In genomic region chr3:18402140-18402834, GRCh38 we compare ENCODE assay signal across 23 cellular contexts. TPM values are rescaled to one million over a fixed set of nuclear protein-coding genes. Genes with fewer than 3 reads are reported as not detected.
DNase-seq lines count a peak whose midpoint lies in the region; ATAC-seq and TF ChIP-seq lines count a peak whose summit lies in the region.
"Had no signal": no experiment of that assay in that cellular context is flagged by ENCODE, and none has a peak within 500 bp of the region (broad histone marks: within the 10 kb centered on the region; RNA-seq: fewer than 3 reads in every experiment).

No MANE protein-coding gene starts in this region.

- H3K36me3 Mint-ChIP-seq in activated T-cell treated with anti-CD3 and anti-CD28 coated beads, Interleukin-2, amount 50 U/mL, for 4 hours (ENCODE audit: insufficient read depth): peaks cover 53% of the 10 kb centered on the region
- peaks cover 82% of the 10 kb centered on the region for H3K36me3 Mint-ChIP-seq in activated CD4-positive, alpha-beta memory T cell treated with anti-CD3 and anti-CD28 coated beads, Interleukin-2, amount 10 ng/mL, durations not matched to agents 7 days and 5 days (ENCODE audit: low read depth)

- ATAC-seq in activated T-cell treated with anti-CD3 and anti-CD28 coated beads, Interleukin-2, amount 50 U/mL, for 4 hours: peak; percentile 8 to 16
- peak; percentile 35 for ATAC-seq in stimulated activated naive CD8-positive, alpha-beta T cell treated with anti-CD3 and anti-CD28 coated beads, Interleukin-15, amount 100 ng/mL, for 72 hours
- no peak for ATAC-seq in HG02852 (IDR thresholded peaks at IDR 0.05; ENCODE audit: unreplicated experiment)
- ATAC-seq: PC-3 had no signal

- no peaks in the 10 kb centered on the region for H3K27me3 Mint-ChIP-seq in activated T-cell treated with anti-CD3 and anti-CD28 coated beads, Interleukin-2, amount 50 U/mL, for 4 hours (ENCODE audit: low read depth)
- no peaks in the 10 kb centered on the region for H3K27me3 Mint-ChIP-seq in activated CD4-positive, alpha-beta memory T cell treated with anti-CD3 and anti-CD28 coated beads, Interleukin-2, amount 10 ng/mL, durations not matched to agents 7 days and 5 days
- no peaks in the 10 kb centered on the region for H3K27me3 Mint-ChIP-seq in stimulated activated naive CD8-positive, alpha-beta T cell treated with anti-CD3 and anti-CD28 coated beads, Interleukin-15, amount 100 ng/mL, for 72 hours

- no peaks in the 10 kb centered on the region for H3K27me3 ChIP-seq in dorsolateral prefrontal cortex
- H3K27me3 ChIP-seq: cardiac muscle cell, SJCRH30 had no signal

- peak overlapping the region; percentile 77 for H3K27ac Mint-ChIP-seq in activated CD4-positive, alpha-beta memory T cell treated with anti-CD3 and anti-CD28 coated beads, Interleukin-2, amount 10 ng/mL, durations not matched to agents 7 days and 5 days
- H3K27ac Mint-ChIP-seq in stimulated activated naive CD8-positive, alpha-beta T cell treated with anti-CD3 and anti-CD28 coated beads, Interleukin-15, amount 100 ng/mL, for 72 hours: peak overlapping the region; percentile 59 to 63
- H3K27ac Mint-ChIP-seq: endodermal cell had no signal

- H3K9me3 Mint-ChIP-seq in activated T-cell treated with anti-CD3 and anti-CD28 coated beads, Interleukin-2, amount 50 U/mL, for 4 hours: no peaks in the 10 kb centered on the region
- no peaks in the 10 kb centered on the region for H3K9me3 Mint-ChIP-seq in activated CD4-positive, alpha-beta memory T cell treated with anti-CD3 and anti-CD28 coated beads, Interleukin-2, amount 10 ng/mL, durations not matched to agents 7 days and 5 days
- H3K9me3 Mint-ChIP-seq in stimulated activated naive CD8-positive, alpha-beta T cell treated with anti-CD3 and anti-CD28 coated beads, Interleukin-15, amount 100 ng/mL, for 72 hours: no peaks in the 10 kb centered on the region
- H3K9me3 Mint-ChIP-seq: endodermal cell, neural crest cell had no signal

- H3K4me3 Mint-ChIP-seq in activated T-cell treated with anti-CD3 and anti-CD28 coated beads, Interleukin-2, amount 50 U/mL, for 4 hours: peak overlapping the region; percentile 34
- H3K4me3 Mint-ChIP-seq in activated CD4-positive, alpha-beta memory T cell treated with anti-CD3 and anti-CD28 coated beads, Interleukin-2, amount 10 ng/mL, durations not matched to agents 7 days and 5 days: peak overlapping the region; percentile 36
- H3K4me3 Mint-ChIP-seq in stimulated activated naive CD8-positive, alpha-beta T cell treated with anti-CD3 and anti-CD28 coated beads, Interleukin-15, amount 100 ng/mL, for 72 hours: peak overlapping the region; percentile 71 to 76
- H3K4me3 Mint-ChIP-seq: endodermal cell, neural crest cell had no signal

- peaks cover 82% of the 10 kb centered on the region for H3K4me1 Mint-ChIP-seq in activated T-cell treated with anti-CD3 and anti-CD28 coated beads, Interleukin-2, amount 50 U/mL, for 4 hours (ENCODE audit: low read depth)
- peaks cover 70% of the 10 kb centered on the region for H3K4me1 Mint-ChIP-seq in activated CD4-positive, alpha-beta memory T cell treated with anti-CD3 and anti-CD28 coated beads, Interleukin-2, amount 10 ng/mL, durations not matched to agents 7 days and 5 days
- peaks cover 100% of the 10 kb centered on the region for H3K4me1 Mint-ChIP-seq in stimulated activated naive CD8-positive, alpha-beta T cell treated with anti-CD3 and anti-CD28 coated beads, Interleukin-15, amount 100 ng/mL, for 72 hours
- H3K4me1 Mint-ChIP-seq: neural crest cell had no signal

- peak overlapping the region in 55 of 59 donors; percentile 7 to 84 (median 63) for H3K27ac ChIP-seq in dorsolateral prefrontal cortex
- H3K27ac ChIP-seq: cardiac muscle cell, GM23248, SJCRH30 had no signal

- POLR2A ChIA-PET in activated CD4-positive, alpha-beta memory T cell treated with anti-CD3 and anti-CD28 coated beads, Interleukin-2, amount 10 ng/mL, durations not matched to agents 7 days and 5 days (lab: Charles Lee): interaction anchor here (0.8 to 2.3 kb wide), 12 partner anchors 9 to 356 kb away, joined by 3 to 11 read pairs (median 5); no protein-coding TSS in a partner anchor

- peak overlapping the region in 1 of 59 donors; percentile 2 for H3K4me3 ChIP-seq in dorsolateral prefrontal cortex
- H3K4me3 ChIP-seq: cardiac muscle cell, GM23248, SJCRH30 had no signal

- CTCF ChIA-PET in activated CD4-positive, alpha-beta memory T cell treated with anti-CD3 and anti-CD28 coated beads, Interleukin-2, amount 10 ng/mL, durations not matched to agents 7 days and 5 days (lab: Charles Lee): interaction anchor here (1.4 to 2.3 kb wide), 4 partner anchors 9 to 49 kb away, joined by 3 to 10 read pairs (median 6); no protein-coding TSS in a partner anchor

- intact Hi-C loops in dorsolateral prefrontal cortex (cut with DNase I): no loop called here

- TF ChIP-seq CTCF in dorsolateral prefrontal cortex (IDR thresholded peaks at IDR 0.05 in 54 of 56, conservative IDR thresholded peaks at IDR 0.05 in 2 of 56; ENCODE audit: low read depth in 1 of 56, partially characterized antibody in 56 of 56): no peak

- DNase-seq in activated T-cell treated with anti-CD3 and anti-CD28 coated beads, Interleukin-2, amount 50 U/mL, for 4 hours: no peak
- DNase-seq in activated T-cell treated with anti-CD3 and anti-CD28 coated beads for 4 hours: no peak
- no peak for DNase-seq in activated CD4-positive, alpha-beta memory T cell treated with anti-CD3 and anti-CD28 coated beads, Interleukin-2, amount 10 ng/mL, durations not matched to agents 7 days and 5 days
- DNase-seq in dorsolateral prefrontal cortex: no peak
- no peak for DNase-seq in stimulated activated naive CD8-positive, alpha-beta T cell treated with anti-CD3 and anti-CD28 coated beads, Interleukin-15, amount 100 ng/mL, for 72 hours
- no peak for DNase-seq in kidney tubule cell (ENCODE audit: low spot score)
- DNase-seq in NCI-H146 treated with DMSO at 0.1 percent for 48 hours (lab: John Stamatoyannopoulos, UW; ENCODE audit: unreplicated experiment): no peak
- DNase-seq: ACHN; activated CD4-positive, alpha-beta T cell treated with anti-CD3 and anti-CD28 coated beads, Interleukin-2, amount 50 U/mL, for 48 hours; DMS79; endodermal cell; GM23248; IMR-90; islet precursor cell; NCI-H2029 treated with DMSO at 0.1 percent for 48 hours; NCI-H524 treated with DMSO at 0.1 percent for 48 hours; PC-3; retina; SJCRH30; stimulated activated CD4-positive, alpha-beta T cell treated with anti-CD3 and anti-CD28 coated beads, Interleukin-15, amount 100 ng/mL, for 24 hours had no signal

RNA-seq across cellular contexts. Expression of gene SATB1, which starts 22.9 kb away (rescaled TPM):
- total RNA-seq in activated T-cell treated with anti-CD3 and anti-CD28 coated beads, Interleukin-2, amount 50 U/mL, for 4 hours: 100 to 1,000 TPM; 209 to 239 (median 228) TPM
- 100 to 1,000 TPM; 263 to 267 TPM for total RNA-seq in activated CD4-positive, alpha-beta memory T cell treated with anti-CD3 and anti-CD28 coated beads, Interleukin-2, amount 10 ng/mL, durations not matched to agents 7 days and 5 days
- 100 to 1,000 TPM in 105 of 120 experiments, 10 to 100 TPM in 15; 71.8 to 197 (median 132) TPM for total RNA-seq in dorsolateral prefrontal cortex
